21 cellular contexts compared by ENCODE assay signal in the genomic region with DNA sequence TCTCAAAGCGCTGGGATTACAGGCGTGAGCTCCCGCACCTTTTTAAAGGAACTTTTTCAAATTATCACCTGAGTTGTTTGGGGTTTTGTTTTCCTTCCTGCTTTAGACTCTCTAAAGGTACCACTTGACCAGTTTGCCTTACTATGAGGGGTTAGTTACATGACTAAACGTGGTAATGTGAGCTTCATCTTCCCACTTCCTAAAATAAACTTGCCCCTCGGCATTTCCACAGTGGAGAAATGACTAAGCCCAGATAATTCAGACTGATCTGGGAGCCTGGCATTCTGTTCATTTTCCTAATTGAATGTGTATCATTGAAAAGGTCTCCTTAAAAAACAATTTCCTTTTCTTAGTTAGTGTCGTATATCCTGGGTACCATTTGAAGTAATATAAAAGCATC.
"Had no signal": no experiment of that assay in that cellular context is flagged by ENCODE, and none has a peak within 500 bp of the region (broad histone marks: within the 10 kb centered on the region; RNA-seq: fewer than 3 reads in every experiment).

No MANE protein-coding gene starts in this region.

- H3K27me3 ChIP-seq: esophagus squamous epithelium, left lung, neutrophil, thyroid gland, upper lobe of right lung had no signal

- H3K9me3 ChIP-seq: neutrophil, thyroid gland, upper lobe of right lung had no signal

- H3K27ac ChIP-seq: esophagus squamous epithelium, left lung, lower lobe of right lung, neutrophil, thyroid gland, upper lobe of right lung had no signal

- H3K36me3 ChIP-seq: esophagus squamous epithelium, left lung, lower lobe of right lung, neutrophil, thyroid gland, upper lobe of right lung had no signal

- H3K4me1 ChIP-seq: lower lobe of right lung, thyroid gland, upper lobe of right lung had no signal

- H3K4me3 ChIP-seq: esophagus squamous epithelium, left lung, lower lobe of right lung, thyroid gland, upper lobe of right lung had no signal

- FAIRE-seq: frontal cortex, small intestine had no signal

- DNase-seq: activated CD4-positive, alpha-beta T cell treated with anti-CD3 and anti-CD28 coated beads, Interleukin-2, amount 50 U/mL, for 1 hour; activated CD8-positive, alpha-beta T cell treated with anti-CD3 and anti-CD28 coated beads for 36 hours; activated effector memory CD4-positive, alpha-beta T cell treated with Interleukin-2 at 50 U/mL for 16 hours; activated naive CD4-positive, alpha-beta T cell treated with Interleukin-2 at 50 U/mL for 16 hours; aorta; caudate nucleus; endodermal cell; esophagus squamous epithelium; left lung; lower lobe of right lung; naive B cell; nephron progenitor cell; small intestine; stimulated activated CD4-positive, alpha-beta T cell treated with anti-CD3 and anti-CD28 coated beads, Interleukin-4, amount 100 ng/mL, for 4 hours; stimulated activated CD8-positive, alpha-beta memory T cell treated with anti-CD3 and anti-CD28 coated beads, Interleukin-4, amount 100 ng/mL, for 48 hours; stimulated activated naive CD8-positive, alpha-beta T cell treated with anti-CD3 and anti-CD28 coated beads, Interleukin-15, amount 100 ng/mL, for 72 hours; T-helper 2 cell; upper lobe of right lung had no signal
